In genomic region chr12:43210437-43211197, GRCh38 we compare ENCODE assay signal across 9 cellular contexts.
DNase-seq lines count a peak whose midpoint lies in the region; ATAC-seq and TF ChIP-seq lines count a peak whose summit lies in the region.
"Had no signal": no experiment of that assay in that cellular context is flagged by ENCODE, and none has a peak within 500 bp of the region (broad histone marks: within the 10 kb centered on the region; RNA-seq: fewer than 3 reads in every experiment).

No MANE protein-coding gene starts in this region.

- H3K4me3 Mint-ChIP-seq in activated CD8-positive, alpha-beta memory T cell treated with anti-CD3 and anti-CD28 coated beads, Interleukin-2, amount 10 ng/mL, durations not matched to agents 7 days and 5 days, result no peak overlapping the region
- H3K4me3 Mint-ChIP-seq in activated CD4-positive, alpha-beta memory T cell treated with anti-CD3 and anti-CD28 coated beads, Interleukin-2, amount 10 ng/mL, durations not matched to agents 7 days and 5 days, result no peak overlapping the region

- H3K4me1 ChIP-seq in stomach, result no peaks in the 10 kb centered on the region
- H3K4me1 ChIP-seq: BLaER1 had no signal

- no peaks in the 10 kb centered on the region for H3K9me3 Mint-ChIP-seq in activated CD8-positive, alpha-beta memory T cell treated with anti-CD3 and anti-CD28 coated beads, Interleukin-2, amount 10 ng/mL, durations not matched to agents 7 days and 5 days (ENCODE audit: low read depth)
- H3K9me3 Mint-ChIP-seq in activated CD4-positive, alpha-beta memory T cell treated with anti-CD3 and anti-CD28 coated beads, Interleukin-2, amount 10 ng/mL, durations not matched to agents 7 days and 5 days, result no peaks in the 10 kb centered on the region

- ATAC-seq in GM19467 (IDR thresholded peaks at IDR 0.05; ENCODE audit: unreplicated experiment), result peak; percentile 84
- ATAC-seq in HG03469 (IDR thresholded peaks at IDR 0.05; ENCODE audit: unreplicated experiment), result peak; percentile 96
- no peak for ATAC-seq in activated CD8-positive, alpha-beta memory T cell treated with anti-CD3 and anti-CD28 coated beads, Interleukin-2, amount 10 ng/mL, durations not matched to agents 7 days and 5 days

- 64 to 79% (median 68%) methylated on average over 6 of the region's 6 CpGs for WGBS in stomach, 5 donors

- POLR2A ChIA-PET in activated CD4-positive, alpha-beta memory T cell treated with anti-CD3 and anti-CD28 coated beads, Interleukin-2, amount 10 ng/mL, durations not matched to agents 7 days and 5 days (lab: Charles Lee), result no interaction called here

- H3K27me3 Mint-ChIP-seq in activated CD8-positive, alpha-beta memory T cell treated with anti-CD3 and anti-CD28 coated beads, Interleukin-2, amount 10 ng/mL, durations not matched to agents 7 days and 5 days, result no peaks in the 10 kb centered on the region
- H3K27me3 Mint-ChIP-seq in activated CD4-positive, alpha-beta memory T cell treated with anti-CD3 and anti-CD28 coated beads, Interleukin-2, amount 10 ng/mL, durations not matched to agents 7 days and 5 days, result no peaks in the 10 kb centered on the region

- H3K36me3 ChIP-seq in stomach, result no peaks in the 10 kb centered on the region
- H3K36me3 ChIP-seq: BLaER1 had no signal

- CTCF ChIA-PET in activated CD8-positive, alpha-beta memory T cell treated with anti-CD3 and anti-CD28 coated beads, Interleukin-2, amount 10 ng/mL, durations not matched to agents 7 days and 5 days (lab: Charles Lee), result interaction anchor here (0.7 kb wide), 1 partner anchor 33 kb away, joined by 3 read pairs; no protein-coding TSS in a partner anchor
- CTCF ChIA-PET in activated CD4-positive, alpha-beta memory T cell treated with anti-CD3 and anti-CD28 coated beads, Interleukin-2, amount 10 ng/mL, durations not matched to agents 7 days and 5 days (lab: Charles Lee), result no interaction called here

- no peak for TF ChIP-seq EP300 in stomach (IDR thresholded peaks at IDR 0.05)

- H3K27ac ChIP-seq in coronary artery (peak overlapping the region in 1 of 2 donors; percentile 32), stomach (no peak overlapping the region)
- H3K27ac ChIP-seq: BLaER1 had no signal

- no peak for TF ChIP-seq POLR2A in stomach (IDR thresholded peaks at IDR 0.05)

- H3K27me3 ChIP-seq in stomach, result no peaks in the 10 kb centered on the region
- H3K27me3 ChIP-seq: BLaER1 had no signal

- no peak overlapping the region for H3K27ac Mint-ChIP-seq in activated CD8-positive, alpha-beta memory T cell treated with anti-CD3 and anti-CD28 coated beads, Interleukin-2, amount 10 ng/mL, durations not matched to agents 7 days and 5 days
- no peak overlapping the region for H3K27ac Mint-ChIP-seq in activated CD4-positive, alpha-beta memory T cell treated with anti-CD3 and anti-CD28 coated beads, Interleukin-2, amount 10 ng/mL, durations not matched to agents 7 days and 5 days

- no peaks in the 10 kb centered on the region for H3K4me1 Mint-ChIP-seq in activated CD8-positive, alpha-beta memory T cell treated with anti-CD3 and anti-CD28 coated beads, Interleukin-2, amount 10 ng/mL, durations not matched to agents 7 days and 5 days
- no peaks in the 10 kb centered on the region for H3K4me1 Mint-ChIP-seq in activated CD4-positive, alpha-beta memory T cell treated with anti-CD3 and anti-CD28 coated beads, Interleukin-2, amount 10 ng/mL, durations not matched to agents 7 days and 5 days

- H3K4me3 ChIP-seq in coronary artery (peak overlapping the region; percentile 8), stomach (no peak overlapping the region)
- H3K4me3 ChIP-seq: BLaER1 had no signal

- DNase-seq in A172 (ENCODE audit: low spot score) (peak; percentile 36), coronary artery (ENCODE audit: low spot score) (no peak), H4 (ENCODE audit: low spot score) (no peak), stomach (no peak)
- DNase-seq in activated CD8-positive, alpha-beta memory T cell treated with anti-CD3 and anti-CD28 coated beads, Interleukin-2, amount 10 ng/mL, durations not matched to agents 7 days and 5 days, result no peak
- no peak for DNase-seq in activated CD4-positive, alpha-beta memory T cell treated with anti-CD3 and anti-CD28 coated beads, Interleukin-2, amount 10 ng/mL, durations not matched to agents 7 days and 5 days

- no peak for TF ChIP-seq CTCF in coronary artery (IDR thresholded peaks at IDR 0.05)
- no peak for TF ChIP-seq CTCF in stomach (IDR thresholded peaks at IDR 0.05)

- no peaks in the 10 kb centered on the region for H3K36me3 Mint-ChIP-seq in activated CD8-positive, alpha-beta memory T cell treated with anti-CD3 and anti-CD28 coated beads, Interleukin-2, amount 10 ng/mL, durations not matched to agents 7 days and 5 days
- no peaks in the 10 kb centered on the region for H3K36me3 Mint-ChIP-seq in activated CD4-positive, alpha-beta memory T cell treated with anti-CD3 and anti-CD28 coated beads, Interleukin-2, amount 10 ng/mL, durations not matched to agents 7 days and 5 days (ENCODE audit: low read depth)

- no peaks in the 10 kb centered on the region for H3K9me3 ChIP-seq in stomach
- H3K9me3 ChIP-seq: BLaER1 had no signal

- intact Hi-C loops in stomach (cut with DNase I; ENCODE audit: low total_unique reads), result no loop called here
